23 cellular contexts compared by ENCODE assay signal in the genomic region with DNA sequence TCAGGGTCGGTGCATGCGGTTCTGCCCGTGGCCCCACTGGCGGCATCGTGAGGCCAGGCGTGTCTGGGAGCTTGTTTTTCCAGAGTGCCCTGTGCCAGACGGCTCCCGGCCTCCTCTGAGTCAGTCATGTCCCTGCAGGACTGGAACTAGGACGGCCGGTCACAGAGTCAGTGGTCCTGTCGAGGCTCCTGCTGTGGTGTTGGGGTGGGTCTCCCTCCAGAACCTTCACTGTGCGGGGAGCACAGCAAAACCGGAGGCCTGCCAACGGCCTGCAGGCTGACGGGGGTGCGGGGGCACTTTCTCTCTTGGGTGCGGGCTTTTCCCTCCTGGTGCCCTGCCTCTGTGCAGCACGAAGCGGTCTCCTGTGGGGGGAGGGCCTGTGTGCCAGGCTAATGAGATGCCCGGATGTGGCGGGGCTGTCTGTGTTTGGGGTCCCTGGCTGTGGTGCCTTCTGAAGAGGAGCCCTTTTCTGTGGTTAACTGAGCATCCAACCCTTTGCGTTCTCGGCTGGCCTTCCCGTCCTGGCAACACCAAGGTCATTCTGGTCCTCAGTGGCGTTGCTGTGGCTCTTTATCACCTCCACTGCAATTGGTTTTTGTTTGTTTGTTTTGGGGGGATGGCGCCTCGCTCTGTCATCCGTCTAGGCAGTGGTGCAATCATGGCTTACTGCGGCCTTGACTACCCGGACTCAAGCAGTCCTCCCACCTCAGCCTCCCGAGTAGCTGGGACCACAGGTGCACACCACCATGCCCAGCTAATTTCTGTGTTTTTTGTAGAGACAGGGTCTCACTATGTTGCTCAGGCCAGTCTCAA. TPM values are rescaled to one million over a fixed set of nuclear protein-coding genes. Genes with fewer than 3 reads are reported as not detected.
DNase-seq lines count a peak whose midpoint lies in the region; ATAC-seq and TF ChIP-seq lines count a peak whose summit lies in the region.
"Had no signal": no experiment of that assay in that cellular context is flagged by ENCODE, and none has a peak within 500 bp of the region (broad histone marks: within the 10 kb centered on the region; RNA-seq: fewer than 3 reads in every experiment).

No MANE protein-coding gene starts in this region.

- ATAC-seq in heart left ventricle: no peak
- no peak for ATAC-seq in aorta (ENCODE audit: low FRiP score)
- ATAC-seq: activated CD8-positive, alpha-beta T cell treated with anti-CD3 and anti-CD28 coated beads, Interleukin-2, amount 10 ng/mL, durations not matched to agents 7 days and 5 days; PC-3 had no signal

- H3K9me3 ChIP-seq in heart left ventricle (no peaks in the 10 kb centered on the region), aorta (ENCODE audit: control insufficient read depth, low read length) (no peaks in the 10 kb centered on the region), smooth muscle cell (replicated peaks; ENCODE audit: low read depth) (no peaks in the 10 kb centered on the region)
- H3K9me3 ChIP-seq: MG63 had no signal

- H3K9me3 Mint-ChIP-seq in neural crest cell: no peaks in the 10 kb centered on the region
- H3K9me3 Mint-ChIP-seq: stimulated activated naive CD8-positive, alpha-beta T cell treated with anti-CD3 and anti-CD28 coated beads, Interleukin-15, Interleukin-2, amounts not matched to agents 100 ng/mL and 50 ng/mL, for 24 hours had no signal

- H3K27me3 Mint-ChIP-seq in neural crest cell (ENCODE audit: low read depth): no peaks in the 10 kb centered on the region
- H3K27me3 Mint-ChIP-seq: stimulated activated naive CD8-positive, alpha-beta T cell treated with anti-CD3 and anti-CD28 coated beads, Interleukin-15, Interleukin-2, amounts not matched to agents 100 ng/mL and 50 ng/mL, for 24 hours had no signal

- H3K36me3 ChIP-seq in heart left ventricle: peaks cover 0 to 36% (median 30%) of the 10 kb centered on the region in 9 donors
- H3K36me3 ChIP-seq in aorta (ENCODE audit: control insufficient read depth in 1 of 2, insufficient read depth in 2 of 2, low read length in 1 of 2): no peaks in the 10 kb centered on the region
- no peaks in the 10 kb centered on the region for H3K36me3 ChIP-seq in smooth muscle cell (ENCODE audit: low read depth)

- intact Hi-C loops in heart left ventricle (cut with DNase I): no loop called here
- intact Hi-C loops in cardiac septum (cut with DNase I): no loop called here
- intact Hi-C loops in aorta (cut with DNase I): no loop called here

- peak overlapping the region; percentile 51 for H3K4me3 Mint-ChIP-seq in neural crest cell
- H3K4me3 Mint-ChIP-seq: activated CD8-positive, alpha-beta T cell treated with anti-CD3 and anti-CD28 coated beads, Interleukin-2, amount 10 ng/mL, durations not matched to agents 7 days and 5 days; stimulated activated naive CD8-positive, alpha-beta T cell treated with anti-CD3 and anti-CD28 coated beads, Interleukin-15, Interleukin-2, amounts not matched to agents 100 ng/mL and 50 ng/mL, for 24 hours had no signal

- H3K27ac Mint-ChIP-seq in neural crest cell (ENCODE audit: unreplicated experiment): peak overlapping the region; percentile 83
- H3K27ac Mint-ChIP-seq: activated CD8-positive, alpha-beta T cell treated with anti-CD3 and anti-CD28 coated beads, Interleukin-2, amount 10 ng/mL, durations not matched to agents 7 days and 5 days; stimulated activated naive CD8-positive, alpha-beta T cell treated with anti-CD3 and anti-CD28 coated beads, Interleukin-15, Interleukin-2, amounts not matched to agents 100 ng/mL and 50 ng/mL, for 24 hours had no signal

- no peaks in the 10 kb centered on the region for H3F3A ChIP-seq in smooth muscle cell (ENCODE audit: low read depth)

- H3K4me1 ChIP-seq in heart left ventricle: peaks cover 0 to 70% (median 39%) of the 10 kb centered on the region in 12 donors
- no peaks in the 10 kb centered on the region for H3K4me1 ChIP-seq in aorta (ENCODE audit: control insufficient read depth in 1 of 2, insufficient read depth in 2 of 2, low read length in 2 of 2)
- H3K4me1 ChIP-seq in smooth muscle cell (ENCODE audit: low read depth): no peaks in the 10 kb centered on the region

- H3K4me3 ChIP-seq in heart left ventricle: no peak overlapping the region
- no peak overlapping the region for H3K4me3 ChIP-seq in epithelial cell of esophagus (ENCODE audit: low read length)
- H3K4me3 ChIP-seq in aorta (ENCODE audit: low read length in 2 of 2): no peak overlapping the region
- H3K4me3 ChIP-seq in smooth muscle cell: no peak overlapping the region
- H3K4me3 ChIP-seq: MG63, SK-N-MC had no signal

- DNase-seq in heart left ventricle (peak in 4 of 5 donors; percentile 15 to 55 (median 35)), cardiac septum (ENCODE audit: low spot score) (no peak), epithelial cell of esophagus (ENCODE audit: low read depth) (peak; percentile 66), neural crest cell (ENCODE audit: low read depth, low spot score) (no peak), aorta (peak; percentile 58 to 81), smooth muscle cell (lab: John Stamatoyannopoulos, UW; ENCODE audit: unreplicated experiment) (no peak), NCI-H2227 treated with DMSO at 0.1 percent for 48 hours (lab: John Stamatoyannopoulos, UW) (no peak), glomerular visceral epithelial cell (ENCODE audit: extremely low spot score) (no peak)
- DNase-seq: activated CD8-positive, alpha-beta T cell treated with anti-CD3 and anti-CD28 coated beads, Interleukin-2, amount 10 ng/mL, durations not matched to agents 7 days and 5 days; activated naive CD4-positive, alpha-beta T cell treated with anti-CD3 and anti-CD28 coated beads, Interleukin-2, amount 50 U/mL, for 16 hours; activated T-cell treated with anti-CD3 and anti-CD28 coated beads, Interleukin-2, amount 50 U/mL, for 48 hours; cortex of kidney; DMS 273 treated with DMSO at 0.1 percent for 48 hours; foreskin fibroblast; IMR-90; MG63; NCI-H1694; NCI-H82; PC-3; stimulated activated CD4-positive, alpha-beta T cell treated with anti-CD3 and anti-CD28 coated beads, Interleukin-2, amount 100 ng/mL, for 48 hours; T-helper 9 cell had no signal

- no peak overlapping the region for H3K9ac ChIP-seq in smooth muscle cell (ENCODE audit: low read depth)

- peaks cover 66% of the 10 kb centered on the region for H3K79me2 ChIP-seq in smooth muscle cell (ENCODE audit: low read depth)

- no peak overlapping the region for H2AFZ ChIP-seq in smooth muscle cell (ENCODE audit: low read depth)

- H3K27ac ChIP-seq in heart left ventricle (no peak overlapping the region), aorta (ENCODE audit: low read depth in 1 of 2, low read length in 2 of 2) (no peak overlapping the region), smooth muscle cell (ENCODE audit: low read depth) (no peak overlapping the region)
- H3K27ac ChIP-seq: SK-N-MC had no signal

- no peak for TF ChIP-seq CTCF in heart left ventricle (IDR thresholded peaks at IDR 0.05)
- TF ChIP-seq CTCF in epithelial cell of esophagus (IDR thresholded peaks at IDR 0.05; ENCODE audit: insufficient read depth, low read depth, low read length, missing control alignments): no peak
- TF ChIP-seq CTCF in neural crest cell (conservative IDR thresholded peaks at IDR 0.05): no peak
- no peak for TF ChIP-seq CTCF in smooth muscle cell (IDR thresholded peaks at IDR 0.05; ENCODE audit: borderline replicate concordance, insufficient read depth, poor library complexity, severe bottlenecking)

- no peak overlapping the region for H3K4me2 ChIP-seq in smooth muscle cell

- TF ChIP-seq POLR2A in heart left ventricle (IDR thresholded peaks at IDR 0.05): no peak

- H3K27me3 ChIP-seq in heart left ventricle (no peaks in the 10 kb centered on the region), aorta (ENCODE audit: control insufficient read depth in 1 of 2, insufficient read depth in 2 of 2, low read length in 1 of 2) (no peaks in the 10 kb centered on the region), smooth muscle cell (ENCODE audit: low read depth) (no peaks in the 10 kb centered on the region)
- H3K27me3 ChIP-seq: MG63 had no signal

- H3K36me3 Mint-ChIP-seq in neural crest cell (ENCODE audit: low read depth): no peaks in the 10 kb centered on the region

- H3K4me1 Mint-ChIP-seq in neural crest cell: peaks cover 16% of the 10 kb centered on the region

- H4K20me1 ChIP-seq in smooth muscle cell (ENCODE audit: low read depth): peaks cover 99% of the 10 kb centered on the region

- WGBS in heart left ventricle, 4 donors: 87 to 93% (median 89%) methylated on average over 24 to 31 of the region's 31 CpGs
- WGBS in aorta, 2 donors: 63 to 65% methylated on average over 31 of the region's 31 CpGs
- WGBS in smooth muscle cell (ENCODE audit: low lambda C conversion rate): 86% methylated on average over 31 of the region's 31 CpGs

RNA-seq across cellular contexts. Expression of a gene that starts 8.0 kb away (rescaled TPM):
- total RNA-seq in heart left ventricle (10 to 100 TPM; 14.6 to 27.3 (median 18.6) TPM), cardiac septum (21.3 TPM), neural crest cell (50.4 and 55.2 TPM in 2 replicates), aorta (10 to 100 TPM; 19.9 to 22.7 TPM), smooth muscle cell (17.0 and 26.3 TPM in 2 replicates)
- polyA plus RNA-seq in heart left ventricle (10 to 100 TPM; 19.7 to 34.1 TPM), aorta (10 to 100 TPM; 16.5 to 58.3 TPM), smooth muscle cell (39.9 and 52.3 TPM in 2 replicates)

RNA-seq across cellular contexts. Expression of a gene that starts 52.1 kb away (rescaled TPM):
- total RNA-seq in heart left ventricle (100 to 1,000 TPM; 117 to 203 (median 157) TPM), cardiac septum (153 TPM), neural crest cell (99.9 and 101 TPM in 2 replicates), aorta (100 to 1,000 TPM; 200 to 236 TPM), smooth muscle cell (55.4 and 90.3 TPM in 2 replicates)
- polyA plus RNA-seq in heart left ventricle (100 to 1,000 TPM; 111 to 148 TPM), aorta (100 to 1,000 TPM in 1 of 2 donors, 10 to 100 TPM in 1; 36.3 to 120 TPM), smooth muscle cell (50.7 and 70.6 TPM in 2 replicates)

Comparison
In these comparisons a context has a peak if more than half of its experiments do, and no peak if none do; other contexts are left out.
1. DNase-seq: peak in heart left ventricle (4 of 5), epithelial cell of esophagus (single experiment) and aorta (2 of 2); none in cardiac septum (single experiment), neural crest cell (single experiment), smooth muscle cell (single experiment), NCI-H2227 treated with DMSO at 0.1 percent for 48 hours (single experiment) and glomerular visceral epithelial cell (single experiment).